9 cellular contexts compared by ENCODE assay signal in the genomic region with DNA sequence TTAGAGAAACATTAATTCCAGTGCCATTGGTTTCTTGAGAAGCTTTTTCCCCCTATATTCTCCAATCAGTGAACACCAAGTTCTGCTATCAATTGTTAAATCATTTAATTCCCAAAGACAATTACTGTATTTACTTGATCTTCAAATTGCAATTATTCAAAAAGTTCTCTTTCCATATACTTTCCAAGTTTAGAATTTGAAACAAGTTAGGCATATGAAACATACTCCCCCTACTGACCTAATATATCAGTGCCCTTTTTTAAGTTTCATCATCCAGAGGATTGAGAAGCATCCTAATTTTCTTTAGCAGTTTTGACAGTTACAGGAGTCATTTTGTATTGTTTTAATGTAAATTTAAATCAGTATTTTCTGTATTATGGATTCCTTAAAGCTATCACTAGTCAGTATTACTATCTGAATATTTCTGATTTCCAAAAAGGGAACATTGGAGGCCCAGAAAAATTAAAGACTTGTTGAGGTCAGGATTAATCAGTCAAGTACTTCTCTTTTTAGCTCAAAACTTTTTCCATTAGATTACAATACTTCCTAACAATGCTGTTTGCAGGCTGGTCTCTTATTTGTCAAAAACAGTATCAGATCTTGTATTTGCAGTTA. TPM values are rescaled to one million over a fixed set of nuclear protein-coding genes. Genes with fewer than 3 reads are reported as not detected.
DNase-seq lines count a peak whose midpoint lies in the region; FAIRE-seq and TF ChIP-seq lines count a peak whose summit lies in the region.
"Had no signal": no experiment of that assay in that cellular context is flagged by ENCODE, and none has a peak within 500 bp of the region (broad histone marks: within the 10 kb centered on the region; RNA-seq: fewer than 3 reads in every experiment).

No MANE protein-coding gene starts in this region.

- no peak for DNase-seq in HFF-Myc (ENCODE audit: extremely low read depth, low read depth)
- no peak for DNase-seq in kidney
- DNase-seq in activated CD4-positive, CD25-positive, alpha-beta regulatory T cell treated with anti-CD3 and anti-CD28 coated beads, Interleukin-2, amount 50 U/mL, for 72 hours = no peak
- no peak for DNase-seq in activated CD8-positive, alpha-beta memory T cell treated with anti-CD3 and anti-CD28 coated beads, Interleukin-2, amount 50 U/mL, for 4 hours
- no peak for DNase-seq in pons (ENCODE audit: low spot score)
- no peak for DNase-seq in cardiac septum (ENCODE audit: low spot score)

- H3K4me1 ChIP-seq in kidney (ENCODE audit: control insufficient read depth in 1 of 2, insufficient read depth in 1 of 2, low read depth in 1 of 2, low read length in 2 of 2) = no peaks in the 10 kb centered on the region

- no peaks in the 10 kb centered on the region for H3K36me3 ChIP-seq in kidney (ENCODE audit: control insufficient read depth in 1 of 2, insufficient read depth in 2 of 2, low read length in 2 of 2)
- H3K36me3 ChIP-seq: neutrophil had no signal

- FAIRE-seq in TTC549 (lab: Jason Lieb, UNC) (peak; percentile 89), kidney (lab: Jason Lieb, UNC) (peak; percentile 69)

- no peaks in the 10 kb centered on the region for H3K9me3 ChIP-seq in kidney (ENCODE audit: control insufficient read depth in 1 of 2, low read length in 2 of 2)
- H3K9me3 ChIP-seq: neutrophil had no signal

- intact Hi-C loops in kidney (cut with DNase I) = no loop called here
- intact Hi-C loops in cardiac septum (cut with DNase I) = loop anchor here (10.0 kb wide), 1 partner anchor 138 kb away; no protein-coding TSS in a partner anchor

- H3K27ac ChIP-seq in C4-2B = no peak overlapping the region
- H3K27ac ChIP-seq in kidney (ENCODE audit: low read depth in 2 of 2, low read length in 2 of 2) = no peak overlapping the region
- H3K27ac ChIP-seq: neutrophil had no signal

- no peak overlapping the region for H3K4me3 ChIP-seq in HFF-Myc (replicated peaks; ENCODE audit: low read depth, low read length)
- H3K4me3 ChIP-seq in kidney (ENCODE audit: low read length in 2 of 2) = no peak overlapping the region

- TF ChIP-seq CTCF in C4-2B (conservative IDR thresholded peaks at IDR 0.05) (peak; percentile 64), HFF-Myc (IDR thresholded peaks at IDR 0.05; ENCODE audit: low read depth, low read length, missing control alignments) (peak; percentile 40), kidney (IDR thresholded peaks at IDR 0.05; ENCODE audit: borderline replicate concordance, extremely low read depth, insufficient read depth) (peak; percentile 38)

- H3K9ac ChIP-seq in kidney (ENCODE audit: low read length in 2 of 2) = no peak overlapping the region

RNA-seq across cellular contexts. Expression of a gene that starts 16.3 kb away (rescaled TPM):
- 0.28 TPM for total RNA-seq in kidney
- 0.26 TPM for polyA plus RNA-seq in kidney (ENCODE audit: insufficient read depth, low read depth, low replicate concordance)
- not detected for total RNA-seq in cardiac septum

RNA-seq across cellular contexts. Expression of a gene that starts 17.0 kb away (rescaled TPM):
- total RNA-seq in kidney = 20.3 TPM
- polyA plus RNA-seq in kidney (ENCODE audit: insufficient read depth, low read depth, low replicate concordance) = 14.9 TPM
- total RNA-seq in cardiac septum = 25.5 TPM

RNA-seq across cellular contexts. Expression of a gene that starts 35.9 kb away (rescaled TPM):
- total RNA-seq in kidney = 3.5 TPM
- 1.8 TPM for polyA plus RNA-seq in kidney (ENCODE audit: insufficient read depth, low read depth, low replicate concordance)
- 5.9 TPM for total RNA-seq in cardiac septum
